In the genomic region with DNA sequence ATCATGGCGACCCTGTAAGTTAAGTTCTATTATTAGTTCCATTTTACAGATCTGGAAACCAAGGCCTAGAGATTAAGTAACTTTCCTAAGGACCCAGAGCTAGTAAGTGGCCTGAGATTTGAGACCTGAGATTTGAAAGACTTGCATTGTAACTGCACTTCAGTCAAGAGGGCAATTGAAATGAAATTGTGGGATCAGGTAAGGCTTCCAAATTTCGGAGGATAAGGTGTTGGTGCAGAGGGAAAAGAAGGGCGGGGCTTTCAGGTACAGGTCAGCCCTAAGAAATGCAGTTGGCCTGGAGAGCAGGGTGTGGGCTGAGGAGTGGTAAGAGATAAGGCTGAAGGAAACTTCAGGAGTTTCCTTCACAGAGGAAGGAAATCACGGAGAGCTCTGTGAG, we compare ENCODE assay signal across 15 cellular contexts. TPM values are rescaled to one million over a fixed set of nuclear protein-coding genes. Genes with fewer than 3 reads are reported as not detected.
DNase-seq lines count a peak whose midpoint lies in the region; ATAC-seq and TF ChIP-seq lines count a peak whose summit lies in the region.
"Had no signal": no experiment of that assay in that cellular context is flagged by ENCODE, and none has a peak within 500 bp of the region (broad histone marks: within the 10 kb centered on the region; RNA-seq: fewer than 3 reads in every experiment).

No MANE protein-coding gene starts in this region.

- H3K4me1 Mint-ChIP-seq in Calu3 (ENCODE audit: low read depth, unreplicated experiment) (peaks cover 36% of the 10 kb centered on the region), neural progenitor cell (peaks cover 5% of the 10 kb centered on the region)
- H3K4me1 Mint-ChIP-seq: naive B cell had no signal

- DNase-seq in Calu3, result peak; percentile 59
- DNase-seq in Peyer's patch, result peak in 1 of 3 donors; percentile 82
- DNase-seq in left cardiac atrium, result no peak
- DNase-seq in neural progenitor cell (ENCODE audit: low spot score), result no peak
- no peak for DNase-seq in GM20000 (ENCODE audit: low spot score)
- DNase-seq in NCI-H446 (lab: John Stamatoyannopoulos, UW), result no peak
- DNase-seq: activated naive CD8-positive, alpha-beta T cell treated with anti-CD3 and anti-CD28 coated beads, Interleukin-2, amount 10 ng/mL, durations not matched to agents 7 days and 5 days; CD4-positive, alpha-beta memory T cell; effector memory CD8-positive, alpha-beta T cell; naive B cell; NCI-H187 treated with DMSO at 0.1 percent for 48 hours had no signal

- no peak for TF ChIP-seq POLR2A in Peyer's patch (IDR thresholded peaks at IDR 0.05)

- peaks cover 51% of the 10 kb centered on the region for H3F3A ChIP-seq in neural progenitor cell (ENCODE audit: low read depth)

- H3K36me3 ChIP-seq in Peyer's patch, result no peaks in the 10 kb centered on the region
- peaks cover 2% of the 10 kb centered on the region for H3K36me3 ChIP-seq in neural progenitor cell

- H3K27ac ChIP-seq in Peyer's patch, result peak overlapping the region in 3 of 4 donors; percentile 24 to 69 (median 37)
- no peak overlapping the region for H3K27ac ChIP-seq in neural progenitor cell

- TF ChIP-seq CTCF in Calu3 (IDR thresholded peaks at IDR 0.05; ENCODE audit: unreplicated experiment) (no peak), Peyer's patch (IDR thresholded peaks at IDR 0.05) (no peak), neural progenitor cell (IDR thresholded peaks at IDR 0.05) (no peak), GM20000 (IDR thresholded peaks at IDR 0.05; ENCODE audit: extremely low read depth, missing control alignments) (no peak)

- H2AFZ ChIP-seq in neural progenitor cell (replicated peaks), result no peak overlapping the region

- no peaks in the 10 kb centered on the region for H4K20me1 ChIP-seq in neural progenitor cell (ENCODE audit: low read depth)

- H3K4me1 ChIP-seq in Peyer's patch (peaks cover 0 to 21% (median 0%) of the 10 kb centered on the region in 4 donors), neural progenitor cell (peaks cover 17% of the 10 kb centered on the region)

- H3K9ac ChIP-seq in neural progenitor cell, result no peak overlapping the region

- no TSS peak for BruUV-seq in Calu3 (replicated peaks; lab: Mats Ljungman, UMichigan)

- CTCF ChIA-PET in Calu3 (lab: Charles Lee), result interaction anchor here (0.6 kb wide), 2 partner anchors 123 to 153 kb away, joined by 3 to 6 read pairs; no protein-coding TSS in a partner anchor

- H3K36me3 Mint-ChIP-seq in Calu3 (ENCODE audit: insufficient read depth, unreplicated experiment) (no peaks in the 10 kb centered on the region), neural progenitor cell (peaks cover 18% of the 10 kb centered on the region)
- H3K36me3 Mint-ChIP-seq: activated naive CD8-positive, alpha-beta T cell treated with anti-CD3 and anti-CD28 coated beads, Interleukin-2, amount 10 ng/mL, durations not matched to agents 7 days and 5 days; CD4-positive, alpha-beta memory T cell; IgD-negative memory B cell; naive B cell had no signal

- H3K4me2 ChIP-seq in neural progenitor cell, result no peak overlapping the region

- intact Hi-C loops in Calu3 (cut with micrococcal nuclease; ENCODE audit: unreplicated experiment), result loop anchor here (10.0 kb wide), 1 partner anchor 50 kb away; a partner anchor contains a TSS
- intact Hi-C loops in left cardiac atrium (cut with DNase I), result no loop called here

- H3K27me3 ChIP-seq in Peyer's patch (no peaks in the 10 kb centered on the region), neural progenitor cell (no peaks in the 10 kb centered on the region)

- H3K27me3 Mint-ChIP-seq in Calu3 (ENCODE audit: unreplicated experiment) (no peaks in the 10 kb centered on the region), neural progenitor cell (ENCODE audit: insufficient read depth, low read depth) (peaks cover 4% of the 10 kb centered on the region)
- H3K27me3 Mint-ChIP-seq: activated naive CD8-positive, alpha-beta T cell treated with anti-CD3 and anti-CD28 coated beads, Interleukin-2, amount 10 ng/mL, durations not matched to agents 7 days and 5 days; CD4-positive, alpha-beta memory T cell; effector memory CD8-positive, alpha-beta T cell; IgD-negative memory B cell; naive B cell had no signal

- peak; percentile 35 to 84 for ATAC-seq in left cardiac atrium
- no peak for ATAC-seq in GM21528 (IDR thresholded peaks at IDR 0.05; ENCODE audit: low FRiP score, unreplicated experiment)
- no peak for ATAC-seq in GM18858 (IDR thresholded peaks at IDR 0.05; ENCODE audit: unreplicated experiment)
- ATAC-seq: effector memory CD8-positive, alpha-beta T cell had no signal

- H3K9me3 Mint-ChIP-seq in Calu3 (ENCODE audit: low read depth, unreplicated experiment), result no peaks in the 10 kb centered on the region
- H3K9me3 Mint-ChIP-seq in neural progenitor cell, result peaks cover 6% of the 10 kb centered on the region
- H3K9me3 Mint-ChIP-seq: activated naive CD8-positive, alpha-beta T cell treated with anti-CD3 and anti-CD28 coated beads, Interleukin-2, amount 10 ng/mL, durations not matched to agents 7 days and 5 days; CD4-positive, alpha-beta memory T cell; effector memory CD8-positive, alpha-beta T cell; IgD-negative memory B cell; naive B cell; T-helper 1 cell treated with Interleukin-12 subunit alpha and Interleukin-12 subunit beta and Interleukin-4 antibody, amounts not matched to agents 30 μg/mL and 1 μg/mL, for 36 hours had no signal

- H3K4me3 ChIP-seq in Peyer's patch (no peak overlapping the region), neural progenitor cell (no peak overlapping the region)

- H3K27ac Mint-ChIP-seq in Calu3 (ENCODE audit: unreplicated experiment), result peak overlapping the region; percentile 72
- H3K27ac Mint-ChIP-seq in neural progenitor cell, result peak overlapping the region; percentile 43
- H3K27ac Mint-ChIP-seq: activated naive CD8-positive, alpha-beta T cell treated with anti-CD3 and anti-CD28 coated beads, Interleukin-2, amount 10 ng/mL, durations not matched to agents 7 days and 5 days; IgD-negative memory B cell; naive B cell had no signal

- peak overlapping the region; percentile 35 for H3K4me3 Mint-ChIP-seq in Calu3 (ENCODE audit: low read depth, unreplicated experiment)
- H3K4me3 Mint-ChIP-seq in neural progenitor cell, result no peak overlapping the region
- H3K4me3 Mint-ChIP-seq: activated naive CD8-positive, alpha-beta T cell treated with anti-CD3 and anti-CD28 coated beads, Interleukin-2, amount 10 ng/mL, durations not matched to agents 7 days and 5 days; effector memory CD8-positive, alpha-beta T cell; IgD-negative memory B cell; naive B cell; T-helper 1 cell treated with Interleukin-12 subunit alpha and Interleukin-12 subunit beta and Interleukin-4 antibody, amounts not matched to agents 30 μg/mL and 1 μg/mL, for 36 hours had no signal

- H3K9me3 ChIP-seq in Peyer's patch (no peaks in the 10 kb centered on the region), neural progenitor cell (ENCODE audit: low read depth) (no peaks in the 10 kb centered on the region)

- H3K79me2 ChIP-seq in neural progenitor cell (ENCODE audit: low read depth), result peaks cover 2% of the 10 kb centered on the region

RNA-seq across cellular contexts. Expression of a gene that starts 51.2 kb away (rescaled TPM):
- total RNA-seq in Calu3 (2022), result 59.2 and 60.3 TPM in 2 replicates
- total RNA-seq in Peyer's patch, result 10 to 100 TPM in 3 of 4 donors, 1 to 10 TPM in 1; 2.5 to 33.1 (median 14.0) TPM
- 10 to 100 TPM; 54.0 to 80.0 TPM for total RNA-seq in left cardiac atrium
- total RNA-seq in neural progenitor cell (ENCODE audit: low replicate concordance), result 136 and 149 TPM in 2 replicates

Comparison
In these comparisons a context has a peak if more than half of its experiments do, and no peak if none do; other contexts are left out.
1. ATAC-seq: peak in left cardiac atrium (2 of 2); none in GM21528 (single experiment) and GM18858 (single experiment).